ENCODE assay signal across 1 cellular context in genomic region chr19:850979-851335, GRCh38.
A peak's percentile ranks its signal among the peaks of the same experiment; 100 is the strongest.
TF ChIP-seq lines count a peak whose summit lies in the region.

No MANE protein-coding gene starts in this region.

TF ChIP-seq in K562, 482 proteins besides CTCF, POLR2A, EP300 and RAD21:
- no peak for TF ChIP-seq IFI16 (CRISPR knock-in tag; IDR thresholded peaks at IDR 0.05)
- no peak for TF ChIP-seq MTA1 (IDR thresholded peaks at IDR 0.05; ENCODE audit: borderline replicate concordance)
- no peak for TF ChIP-seq ZNF785 (CRISPR knock-in tag; IDR thresholded peaks at IDR 0.05)
- peak; percentile 57; the same call in 1 of the 2 replicates for TF ChIP-seq BCOR (IDR thresholded peaks at IDR 0.05)
- no peak for TF ChIP-seq JUND (IDR thresholded peaks at IDR 0.05; ENCODE audit: borderline replicate concordance, low read depth, low read length)
- TF ChIP-seq JUND (tag; IDR thresholded peaks at IDR 0.05; ENCODE audit: borderline replicate concordance, low read depth, low read length), result no peak
- no peak for TF ChIP-seq ADNP (tag; IDR thresholded peaks at IDR 0.05)
- TF ChIP-seq ARID4B (CRISPR knock-in tag; IDR thresholded peaks at IDR 0.05), result no peak
- no peak for TF ChIP-seq TBP (optimal IDR thresholded peaks at IDR 0.05; ENCODE audit: low read depth, low read length)
- TF ChIP-seq GTF2E2 (tag; IDR thresholded peaks at IDR 0.05), result no peak
- no peak for TF ChIP-seq PHF20 (IDR thresholded peaks at IDR 0.05; ENCODE audit: partially characterized antibody)
- TF ChIP-seq ZFX (CRISPR knock-in tag; IDR thresholded peaks at IDR 0.05), result peak; percentile 40; the same call in 1 of the 2 replicates
- TF ChIP-seq HLTF (IDR thresholded peaks at IDR 0.05), result no peak
- TF ChIP-seq FOXK2 (conservative IDR thresholded peaks at IDR 0.05 in 1 of 2, IDR thresholded peaks at IDR 0.05 in 1 of 2; ENCODE audit: low read depth in 2 of 2), result no peak
